12 cellular contexts compared by ENCODE assay signal in genomic region chr14:77598366-77599050, GRCh38. TPM values are rescaled to one million over a fixed set of nuclear protein-coding genes. Genes with fewer than 3 reads are reported as not detected.
DNase-seq lines count a peak whose midpoint lies in the region; ATAC-seq lines count a peak whose summit lies in the region.
"Had no signal": no experiment of that assay in that cellular context is flagged by ENCODE, and none has a peak within 500 bp of the region (broad histone marks: within the 10 kb centered on the region; RNA-seq: fewer than 3 reads in every experiment).

No MANE protein-coding gene starts in this region.

- ATAC-seq in activated CD8-positive, alpha-beta memory T cell treated with anti-CD3 and anti-CD28 coated beads, Interleukin-2, amount 10 ng/mL, durations not matched to agents 7 days and 5 days = peak; percentile 86
- ATAC-seq in HG03342 (IDR thresholded peaks at IDR 0.05; ENCODE audit: unreplicated experiment) = no peak
- no peak for ATAC-seq in GM21423 (IDR thresholded peaks at IDR 0.05; ENCODE audit: unreplicated experiment)
- ATAC-seq in GM19395 (IDR thresholded peaks at IDR 0.05; ENCODE audit: unreplicated experiment) = no peak

- DNase-seq in activated CD8-positive, alpha-beta memory T cell treated with anti-CD3 and anti-CD28 coated beads, Interleukin-2, amount 10 ng/mL, durations not matched to agents 7 days and 5 days = no peak
- no peak for DNase-seq in activated CD8-positive, alpha-beta memory T cell treated with anti-CD3 and anti-CD28 coated beads, Interleukin-2, amount 50 U/mL, for 48 hours
- peak; percentile 2 for DNase-seq in T-helper 22 cell (ENCODE audit: low read depth)
- peak; percentile 74 for DNase-seq in glomerular visceral epithelial cell (ENCODE audit: extremely low spot score)
- DNase-seq: activated CD4-positive, CD25-positive, alpha-beta regulatory T cell; MG63; trophoblast cell had no signal

- peak overlapping the region; percentile 53 for H3K4me3 Mint-ChIP-seq in activated CD8-positive, alpha-beta memory T cell treated with anti-CD3 and anti-CD28 coated beads, Interleukin-2, amount 10 ng/mL, durations not matched to agents 7 days and 5 days
- H3K4me3 Mint-ChIP-seq in stimulated activated naive CD8-positive, alpha-beta T cell treated with anti-CD3 and anti-CD28 coated beads, Interleukin-15, Interleukin-2, amounts not matched to agents 100 ng/mL and 50 ng/mL, for 24 hours = peak overlapping the region; percentile 58
- H3K4me3 Mint-ChIP-seq: brain had no signal

- peaks cover 28% of the 10 kb centered on the region for H3K36me3 Mint-ChIP-seq in activated CD8-positive, alpha-beta memory T cell treated with anti-CD3 and anti-CD28 coated beads, Interleukin-2, amount 10 ng/mL, durations not matched to agents 7 days and 5 days
- peaks cover 31% of the 10 kb centered on the region for H3K36me3 Mint-ChIP-seq in stimulated activated naive CD8-positive, alpha-beta T cell treated with anti-CD3 and anti-CD28 coated beads, Interleukin-15, Interleukin-2, amounts not matched to agents 100 ng/mL and 50 ng/mL, for 24 hours (ENCODE audit: low read depth)

- CTCF ChIA-PET in activated CD8-positive, alpha-beta memory T cell treated with anti-CD3 and anti-CD28 coated beads, Interleukin-2, amount 10 ng/mL, durations not matched to agents 7 days and 5 days (lab: Charles Lee) = no interaction called here

- peak overlapping the region; percentile 85 for H3K27ac Mint-ChIP-seq in activated CD8-positive, alpha-beta memory T cell treated with anti-CD3 and anti-CD28 coated beads, Interleukin-2, amount 10 ng/mL, durations not matched to agents 7 days and 5 days
- peak overlapping the region; percentile 77 for H3K27ac Mint-ChIP-seq in stimulated activated naive CD8-positive, alpha-beta T cell treated with anti-CD3 and anti-CD28 coated beads, Interleukin-15, Interleukin-2, amounts not matched to agents 100 ng/mL and 50 ng/mL, for 24 hours
- H3K27ac Mint-ChIP-seq: brain had no signal

- H3K4me1 Mint-ChIP-seq in activated CD8-positive, alpha-beta memory T cell treated with anti-CD3 and anti-CD28 coated beads, Interleukin-2, amount 10 ng/mL, durations not matched to agents 7 days and 5 days = peaks cover 40% of the 10 kb centered on the region
- H3K4me1 Mint-ChIP-seq in stimulated activated naive CD8-positive, alpha-beta T cell treated with anti-CD3 and anti-CD28 coated beads, Interleukin-15, Interleukin-2, amounts not matched to agents 100 ng/mL and 50 ng/mL, for 24 hours (ENCODE audit: low read depth) = peaks cover 60% of the 10 kb centered on the region

- no peaks in the 10 kb centered on the region for H3K27me3 Mint-ChIP-seq in activated CD8-positive, alpha-beta memory T cell treated with anti-CD3 and anti-CD28 coated beads, Interleukin-2, amount 10 ng/mL, durations not matched to agents 7 days and 5 days
- H3K27me3 Mint-ChIP-seq in stimulated activated naive CD8-positive, alpha-beta T cell treated with anti-CD3 and anti-CD28 coated beads, Interleukin-15, Interleukin-2, amounts not matched to agents 100 ng/mL and 50 ng/mL, for 24 hours = no peaks in the 10 kb centered on the region
- H3K27me3 Mint-ChIP-seq: brain had no signal

- H3K9me3 Mint-ChIP-seq in activated CD8-positive, alpha-beta memory T cell treated with anti-CD3 and anti-CD28 coated beads, Interleukin-2, amount 10 ng/mL, durations not matched to agents 7 days and 5 days (ENCODE audit: low read depth) = peaks cover 4% of the 10 kb centered on the region
- H3K9me3 Mint-ChIP-seq in stimulated activated naive CD8-positive, alpha-beta T cell treated with anti-CD3 and anti-CD28 coated beads, Interleukin-15, Interleukin-2, amounts not matched to agents 100 ng/mL and 50 ng/mL, for 24 hours = no peaks in the 10 kb centered on the region

RNA-seq across cellular contexts. Expression of gene SPTLC2, which starts 17.9 kb away (rescaled TPM):
- total RNA-seq in activated CD8-positive, alpha-beta memory T cell treated with anti-CD3 and anti-CD28 coated beads, Interleukin-2, amount 10 ng/mL, durations not matched to agents 7 days and 5 days = 10 to 100 TPM; 34.5 to 43.3 TPM

Comparison
In these comparisons a context has a peak if more than half of its experiments do, and no peak if none do; other contexts are left out.
1. DNase-seq: peak in T-helper 22 cell (single experiment) and glomerular visceral epithelial cell (single experiment); none in activated CD8-positive, alpha-beta memory T cell treated with anti-CD3 and anti-CD28 coated beads, Interleukin-2, amount 10 ng/mL, durations not matched to agents 7 days and 5 days (single experiment) and activated CD8-positive, alpha-beta memory T cell treated with anti-CD3 and anti-CD28 coated beads, Interleukin-2, amount 50 U/mL, for 48 hours (single experiment).